Comparison of ENCODE assay signal across 1 cellular context in the genomic region with DNA sequence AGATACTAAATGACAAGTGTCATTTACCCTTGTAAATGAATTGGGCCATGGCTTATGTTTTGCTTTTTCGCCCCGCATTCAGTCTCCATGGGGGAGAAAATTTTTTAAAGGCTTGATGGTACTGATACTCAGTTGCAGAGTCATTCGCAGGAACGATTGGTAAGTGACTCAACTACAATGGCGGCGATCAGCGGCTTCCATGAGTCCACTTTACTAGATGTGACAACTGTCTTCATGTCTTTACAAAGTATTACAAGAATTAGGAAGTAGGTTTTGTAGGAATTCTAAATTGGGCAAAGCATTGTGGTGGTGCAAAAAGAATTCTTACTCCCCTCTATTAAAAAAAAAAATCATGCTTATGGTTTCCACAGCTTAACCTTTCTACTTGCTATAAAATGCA.
TF ChIP-seq lines count a peak whose summit lies in the region.

No MANE protein-coding gene starts in this region.

TF ChIP-seq in GM23338, 12 proteins besides CTCF, POLR2A, EP300 and RAD21 (continued from another document):
- no peak for TF ChIP-seq POLR2AphosphoS5 (IDR thresholded peaks at IDR 0.05; ENCODE audit: low read depth)
- no peak for TF ChIP-seq EZH2 (IDR thresholded peaks at IDR 0.05; ENCODE audit: low read depth, unreplicated experiment)
